Comparison of ENCODE assay signal across 8 cellular contexts in the genomic region with DNA sequence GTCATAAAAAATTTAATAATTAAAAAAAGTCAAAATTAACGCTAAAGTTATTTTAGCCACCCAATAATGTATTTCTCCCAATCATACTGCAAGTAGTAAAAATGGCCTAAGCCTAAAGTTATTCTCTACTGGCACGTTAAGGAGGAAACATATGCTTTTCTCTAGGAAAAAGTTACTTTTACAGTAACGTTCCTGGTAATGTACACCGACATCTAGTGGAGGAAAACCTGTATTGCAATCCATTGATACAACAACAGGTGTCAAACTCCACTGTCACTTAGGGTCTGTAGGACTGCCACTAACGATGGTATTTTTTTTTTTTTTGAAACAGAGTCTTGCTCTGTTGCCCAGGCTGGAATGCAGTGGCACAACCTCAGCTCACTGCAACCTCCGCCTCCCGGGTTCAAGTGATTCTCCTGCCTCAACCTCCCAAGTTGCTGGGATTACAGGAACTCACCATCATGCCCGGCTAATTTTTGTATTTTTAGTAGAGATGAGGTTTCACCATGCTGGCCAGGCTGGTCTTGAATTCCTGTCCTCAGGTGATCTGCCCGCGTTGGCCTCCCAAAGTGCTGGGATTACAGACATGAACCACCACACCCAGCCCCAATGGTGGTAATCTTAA. TPM values are rescaled to one million over a fixed set of nuclear protein-coding genes. Genes with fewer than 3 reads are reported as not detected.
DNase-seq lines count a peak whose midpoint lies in the region; ATAC-seq and TF ChIP-seq lines count a peak whose summit lies in the region.
"Not testable (repeated sequence)": the region's sequence is repeated elsewhere in the genome, so short reads cannot be mapped to it uniquely, and the experiment has no call there.

No MANE protein-coding gene starts in this region.

- peak; percentile 16 for DNase-seq in Caki2 (ENCODE audit: low read depth)
- DNase-seq in GM23248, result peak; percentile 48
- peak; percentile 50 for DNase-seq in NCI-H1105 (lab: John Stamatoyannopoulos, UW)
- peak; percentile 59 for DNase-seq in Panc1 (ENCODE audit: low read depth, low spot score)
- peak; percentile 47 for DNase-seq in astrocyte of the hippocampus (ENCODE audit: low read depth, low spot score)
- peak; percentile 4 to 38 for DNase-seq in foreskin fibroblast
- DNase-seq in mesendoderm, result peak; percentile 42
- DNase-seq in thoracic aorta (ENCODE audit: low spot score), result not testable (repeated sequence)

- not testable (repeated sequence) for H4K8ac ChIP-seq in mesendoderm (ENCODE audit: low read depth, low read length)

- H3K23ac ChIP-seq in mesendoderm (ENCODE audit: low read length), result not testable (repeated sequence)

- not testable (repeated sequence) for H2AFZ ChIP-seq in GM23248

- not testable (repeated sequence) for H3K56ac ChIP-seq in mesendoderm (ENCODE audit: low read length)

- not testable (repeated sequence) for H3K79me1 ChIP-seq in mesendoderm (ENCODE audit: low read length)

- 21 to 22% methylated on average over 10 of the region's 10 CpGs for WGBS in GM23248 (ENCODE audit: low coverage in 1 of 2, low lambda C conversion rate in 2 of 2, missing lambda C conversion rate in 2 of 2), 2 experiments
- no CpG with 5 or more reads among the region's 10 CpGs for WGBS in mesendoderm (ENCODE audit: extremely low coverage, insufficient coverage, low lambda C conversion rate)

- H3K79me2 ChIP-seq in GM23248 (ENCODE audit: insufficient read depth); mesendoderm (ENCODE audit: control insufficient read depth, insufficient read depth, low read length): not testable (repeated sequence)

- H3K36me3 ChIP-seq in GM23248 (ENCODE audit: low read depth); Panc1 (ENCODE audit: control insufficient read depth, insufficient read depth, low read length); mesendoderm (ENCODE audit: control insufficient read depth, insufficient read depth, low read length); thoracic aorta: not testable (repeated sequence)

- not testable (repeated sequence) for H3K18ac ChIP-seq in mesendoderm (ENCODE audit: low read length)

- ATAC-seq in Panc1; thoracic aorta (ENCODE audit: insufficient number of reproducible peaks, low FRiP score, low read depth): not testable (repeated sequence)

- not testable (repeated sequence) for H3K4me3 ChIP-seq in GM23248; Panc1 (ENCODE audit: low read depth in 2 of 2, low read length in 2 of 2); foreskin fibroblast (ENCODE audit: low read depth in 1 of 2, low read length in 2 of 2); mesendoderm (ENCODE audit: low read length); thoracic aorta

- CTCF ChIA-PET in Panc1 (lab: Charles Lee), result not testable (repeated sequence)

- H3K9ac ChIP-seq in GM23248; mesendoderm (ENCODE audit: low read length): not testable (repeated sequence)

- not testable (repeated sequence) for H2AK5ac ChIP-seq in mesendoderm (ENCODE audit: low read length)

- H3K27me3 ChIP-seq in GM23248 (replicated peaks; ENCODE audit: insufficient read depth); mesendoderm (ENCODE audit: insufficient read depth, low read length, poor library complexity); thoracic aorta (replicated peaks; ENCODE audit: insufficient read depth): not testable (repeated sequence)
- peaks cover 13% of the 10 kb centered on the region for H3K27me3 ChIP-seq in Panc1 (ENCODE audit: control insufficient read depth, insufficient read depth, low read length)

- not testable (repeated sequence) for H2BK15ac ChIP-seq in mesendoderm (replicated peaks; ENCODE audit: low read depth)

- H3F3A ChIP-seq in GM23248 (ENCODE audit: insufficient read depth), result not testable (repeated sequence)

- TF ChIP-seq CTCF in Panc1 (IDR thresholded peaks at IDR 0.05), result peak; percentile 96
- TF ChIP-seq CTCF in foreskin fibroblast (IDR thresholded peaks at IDR 0.05; ENCODE audit: low read depth, low read length), result peak; percentile 84
- peak; percentile 59 for TF ChIP-seq CTCF in thoracic aorta (IDR thresholded peaks at IDR 0.05)

- H4K20me1 ChIP-seq in GM23248 (ENCODE audit: insufficient read depth), result not testable (repeated sequence)

- H4K5ac ChIP-seq in mesendoderm (ENCODE audit: low read length), result not testable (repeated sequence)

- H3K4ac ChIP-seq in mesendoderm (ENCODE audit: low read depth, low read length), result not testable (repeated sequence)

- H2BK120ac ChIP-seq in mesendoderm (ENCODE audit: low read depth, low read length), result not testable (repeated sequence)

- H2BK5ac ChIP-seq in mesendoderm (ENCODE audit: low read length), result not testable (repeated sequence)

- not testable (repeated sequence) for H3K4me1 ChIP-seq in GM23248 (ENCODE audit: insufficient read depth); Panc1 (ENCODE audit: control insufficient read depth, insufficient read depth, low read length); mesendoderm (ENCODE audit: control insufficient read depth, low read depth, low read length); thoracic aorta (ENCODE audit: control insufficient read depth in 1 of 2, low read depth in 2 of 2)

- intact Hi-C loops in Panc1 (cut with micrococcal nuclease; ENCODE audit: unreplicated experiment), result loop anchor here (5.0 kb wide), 1 partner anchor 194 kb away; no protein-coding TSS in a partner anchor

- POLR2A ChIA-PET in Panc1 (lab: Charles Lee), result not testable (repeated sequence)

- not testable (repeated sequence) for H3K9me2 ChIP-seq in GM23248 (ENCODE audit: insufficient read depth)

- BruUV-seq in Panc1 (replicated peaks; lab: Mats Ljungman, UMichigan), result not testable (repeated sequence)

- not testable (repeated sequence) for H3K4me2 ChIP-seq in GM23248 (ENCODE audit: unreplicated experiment); mesendoderm (ENCODE audit: low read length)

- not testable (repeated sequence) for H3K9me3 ChIP-seq in GM23248 (ENCODE audit: low read depth); Panc1 (ENCODE audit: control insufficient read depth, insufficient read depth, low read depth, low read length); thoracic aorta

- in situ Hi-C loops in Caki2 (cut with HindIII; ENCODE audit: low pct_unique_long_range_greater_than_20kb, low sequenced_read_pairs); GM23248 (cut with MboI): not testable (repeated sequence)
- in situ Hi-C loops in Panc1 (cut with HindIII; ENCODE audit: low pct_unique_long_range_greater_than_20kb, low sequenced_read_pairs), result loop anchor here (10.0 kb wide), 1 partner anchor 102 kb away; the partner anchor contains the start of gene LILRA2

- H3K27ac ChIP-seq in GM23248; Panc1 (ENCODE audit: low read length); mesendoderm (ENCODE audit: low read depth, low read length); thoracic aorta: not testable (repeated sequence)

RNA-seq across cellular contexts. Expression of gene LILRB4, which starts 13.5 kb away (rescaled TPM):
- not detected in 2 replicates for total RNA-seq in Caki2 (2014; rRNA removed; shearing (Covaris generic); ENCODE audit: low replicate concordance)
- not detected in 2 replicates for total RNA-seq in GM23248 (2014; rRNA removed; shearing (Covaris generic))
- polyA plus RNA-seq in GM23248 (2016; fragmentation: Nextera tagmentation; extraction: Ambion mirVana), result not detected in 2 replicates
- total RNA-seq in Panc1 (2021; ENCODE audit: unreplicated experiment), result not detected
- polyA plus RNA-seq in Panc1 (2012; ENCODE audit: insufficient read length), result not detected
- polyA plus RNA-seq in mesendoderm (2013, experiment 1 of 2), result not detected
- polyA plus RNA-seq in mesendoderm (2013, experiment 2 of 2), result not detected
- 10 to 100 TPM in 1 of 2 donors, 1 to 10 TPM in 1; 8.5 to 22.5 TPM for total RNA-seq in thoracic aorta

RNA-seq across cellular contexts. Expression of gene LILRB1, which starts 46.0 kb away (rescaled TPM):
- not detected in 2 replicates for total RNA-seq in Caki2 (2014; rRNA removed; shearing (Covaris generic); ENCODE audit: low replicate concordance)
- not detected in 2 replicates for total RNA-seq in GM23248 (2014; rRNA removed; shearing (Covaris generic))
- 0.06 TPM in 1 of 2 replicates, not detected in the other for polyA plus RNA-seq in GM23248 (2016; fragmentation: Nextera tagmentation; extraction: Ambion mirVana)
- total RNA-seq in Panc1 (2021; ENCODE audit: unreplicated experiment) (0.08 TPM), thoracic aorta (10 to 100 TPM in 1 of 2 donors, 1 to 10 TPM in 1; 7.9 to 10.0 TPM)
- not detected for polyA plus RNA-seq in Panc1 (2012; ENCODE audit: insufficient read length)
- not detected for polyA plus RNA-seq in mesendoderm (2013, experiment 1 of 2)
- polyA plus RNA-seq in mesendoderm (2013, experiment 2 of 2), result not detected

RNA-seq across cellular contexts. Expression of gene KIR3DL3, which starts 47.9 kb away (rescaled TPM):
- total RNA-seq in Caki2 (2014; rRNA removed; shearing (Covaris generic); ENCODE audit: low replicate concordance), result not detected in 2 replicates
- total RNA-seq in GM23248 (2014; rRNA removed; shearing (Covaris generic)), result not detected in 2 replicates
- polyA plus RNA-seq in GM23248 (2016; fragmentation: Nextera tagmentation; extraction: Ambion mirVana), result not detected in 2 replicates
- total RNA-seq in Panc1 (2021; ENCODE audit: unreplicated experiment), result not detected
- not detected for polyA plus RNA-seq in Panc1 (2012; ENCODE audit: insufficient read length)
- not detected for polyA plus RNA-seq in mesendoderm (2013, experiment 1 of 2)
- polyA plus RNA-seq in mesendoderm (2013, experiment 2 of 2), result not detected
- not detected for total RNA-seq in thoracic aorta
